Comparison of ENCODE assay signal across 8 cellular contexts in the genomic region with DNA sequence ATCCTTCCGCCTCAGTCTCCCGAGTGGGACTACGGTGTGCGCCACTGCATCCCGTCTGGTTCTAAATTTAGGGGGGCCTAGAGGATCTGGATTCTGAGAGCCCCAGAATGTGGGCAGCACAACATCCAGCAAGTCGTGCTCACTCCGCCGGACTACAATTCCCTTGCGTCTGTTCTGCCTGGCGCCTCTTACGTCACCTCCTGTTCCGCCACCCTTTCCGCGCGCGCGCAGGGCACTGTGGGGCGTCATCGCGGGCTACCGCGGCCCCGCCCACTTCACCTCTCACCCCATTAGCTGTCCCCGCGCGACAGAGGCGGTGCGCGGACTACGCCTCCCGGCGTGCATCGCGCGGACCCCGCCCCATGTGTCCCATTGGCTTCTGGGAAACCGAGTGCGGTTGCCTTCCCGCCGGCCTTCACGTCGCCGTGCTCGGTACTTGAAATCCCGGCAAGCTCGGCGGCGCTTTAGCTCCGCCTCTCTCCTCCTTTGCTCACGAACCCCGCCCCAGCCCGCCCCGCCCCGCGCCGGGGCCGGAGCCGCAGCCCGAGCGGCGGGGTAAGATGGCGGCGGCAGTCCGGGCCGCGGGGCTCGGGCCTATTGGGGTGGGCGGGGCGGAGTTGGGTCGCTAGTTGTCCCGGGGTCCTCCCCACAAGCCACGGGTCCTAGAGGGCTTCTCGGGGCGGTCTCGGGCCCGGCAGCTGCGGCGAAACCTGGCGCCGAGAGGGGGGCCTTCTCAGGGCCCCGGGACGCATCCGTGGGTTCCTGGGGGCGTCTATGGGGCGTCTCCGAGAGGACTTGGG. TPM values are rescaled to one million over a fixed set of nuclear protein-coding genes. Genes with fewer than 3 reads are reported as not detected.
DNase-seq lines count a peak whose midpoint lies in the region; TF ChIP-seq lines count a peak whose summit lies in the region.

Gene SCAF1, plus strand, starts transcription at position 522 of the 800 bp plus-strand sequence. CDS start 2,818 bp downstream, outside the sequence.

- DNase-seq in CMK (ENCODE audit: low read depth) (peak; percentile 99), GM20000 (ENCODE audit: low spot score) (peak; percentile 98), HT1080 (ENCODE audit: low read depth) (peak; percentile 100), NOMO-1 treated with DMSO at 0.1 percent for 48 hours (lab: John Stamatoyannopoulos, UW; ENCODE audit: unreplicated experiment) (peak; percentile 98), lung microvascular endothelial cell (ENCODE audit: low read depth in 2 of 2) (peak; percentile 100)
- DNase-seq in activated CD8-positive, alpha-beta memory T cell treated with anti-CD3 and anti-CD28 coated beads for 4 hours (ENCODE audit: low read depth in 2 of 2) = peak; percentile 98
- peak; percentile 99 for DNase-seq in effector memory CD4-positive, alpha-beta T cell
- DNase-seq in stimulated activated CD4-positive, alpha-beta T cell treated with anti-CD3 and anti-CD28 coated beads, TNF-alpha, amount 100 ng/mL, for 48 hours (ENCODE audit: low read depth in 3 of 3) = peak; percentile 96 to 99 (median 97)

- H3K27me3 ChIP-seq in effector memory CD4-positive, alpha-beta T cell (replicated peaks; ENCODE audit: control insufficient read depth, insufficient read depth, low read length, poor library complexity, severe bottlenecking) = no peaks in the 10 kb centered on the region

- peak within 1 kb of the TSS; percentile 94 for H3K27ac ChIP-seq in effector memory CD4-positive, alpha-beta T cell (ENCODE audit: insufficient read depth, low read length, poor library complexity, severe bottlenecking)

- no peak for TF ChIP-seq CTCF in GM20000 (IDR thresholded peaks at IDR 0.05; ENCODE audit: extremely low read depth, missing control alignments)

- H3K9me3 ChIP-seq in effector memory CD4-positive, alpha-beta T cell (ENCODE audit: control insufficient read depth, low read length) = no peaks in the 10 kb centered on the region

- peaks cover 34% of the 10 kb centered on the region for H3K4me1 ChIP-seq in effector memory CD4-positive, alpha-beta T cell (ENCODE audit: control insufficient read depth, insufficient read depth, low read length, poor library complexity, severe bottlenecking)

- H3K36me3 ChIP-seq in effector memory CD4-positive, alpha-beta T cell (ENCODE audit: control insufficient read depth, insufficient read depth, low read length) = peaks cover 17% of the 10 kb centered on the region

- H3K4me3 ChIP-seq in effector memory CD4-positive, alpha-beta T cell (ENCODE audit: insufficient read depth, low read depth, low read length, poor library complexity, severe bottlenecking) = peak within 1 kb of the TSS; percentile 84

RNA-seq across cellular contexts. Expression of gene SCAF1, which starts in this region (rescaled TPM):
- 21.2 and 31.7 TPM in 2 replicates for total RNA-seq in HT1080 (2014; rRNA removed; shearing (Covaris generic))
- polyA plus RNA-seq in HT1080 (2015; cell fraction: cytosol; rRNA removed) = 35.0 and 38.9 TPM in 2 replicates
- 58.4 and 61.5 TPM in 2 replicates for polyA plus RNA-seq in HT1080 (2015; cell fraction: nucleus; rRNA removed)
- total RNA-seq in lung microvascular endothelial cell = 5.0 and 6.3 TPM in 2 replicates

Comparison
In these comparisons a context has a peak if more than half of its experiments do, and no peak if none do; other contexts are left out.
1. Peak in every context shown above with its lines: DNase-seq, H3K4me3 ChIP-seq and H3K27ac ChIP-seq.